29 cellular contexts compared by ENCODE assay signal in the genomic region with DNA sequence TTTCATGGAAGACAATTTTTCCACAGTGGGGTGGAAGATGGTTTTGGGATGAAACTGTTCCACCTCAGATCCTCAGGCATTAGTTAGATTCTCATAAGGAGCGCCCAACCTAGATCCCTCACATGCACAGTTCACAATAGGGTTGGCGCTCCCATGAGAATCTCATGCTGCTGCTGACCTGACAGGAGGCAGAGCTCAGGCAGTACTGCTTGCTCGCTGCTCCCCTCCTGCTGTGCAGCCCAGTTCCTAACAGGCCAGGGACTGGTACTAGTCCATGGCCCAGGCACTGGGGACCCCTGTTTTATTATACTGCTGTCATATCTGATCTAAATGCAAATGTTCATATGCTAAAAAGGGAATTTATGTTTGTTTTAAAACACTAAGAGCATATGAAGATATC. TPM values are rescaled to one million over a fixed set of nuclear protein-coding genes. Genes with fewer than 3 reads are reported as not detected.
"Had no signal": no experiment of that assay in that cellular context is flagged by ENCODE, and none has a peak within 500 bp of the region (broad histone marks: within the 10 kb centered on the region; RNA-seq: fewer than 3 reads in every experiment).

No MANE protein-coding gene starts in this region.

- H3K9me3 ChIP-seq: left ventricle myocardium inferior, mucosa of descending colon, pancreas, prostate gland, sigmoid colon, spleen, suprapubic skin, thoracic aorta, tibial artery, uterus had no signal

- H3K4me1 ChIP-seq: left ventricle myocardium inferior, pancreas, prostate gland, sigmoid colon, spleen, suprapubic skin, tibial artery, uterus had no signal

- H3K27me3 Mint-ChIP-seq: naive thymus-derived CD4-positive, alpha-beta T cell; natural killer cell treated with Interleukin-12 subunit alpha and Interleukin-12 subunit beta and Interleukin-15 and Interleukin-18, amount 100 ng/mL, for 72 hours; stimulated activated naive CD8-positive, alpha-beta T cell treated with anti-CD3 and anti-CD28 coated beads, Interleukin-15, Interleukin-2, amounts not matched to agents 100 ng/mL and 50 ng/mL, for 24 hours; type B pancreatic cell had no signal

- H3K79me2 ChIP-seq: hepatocyte had no signal

- H2AFZ ChIP-seq: hepatocyte had no signal

- ATAC-seq: mucosa of descending colon; naive thymus-derived CD4-positive, alpha-beta T cell; natural killer cell treated with Interleukin-12 subunit alpha and Interleukin-12 subunit beta and Interleukin-15 and Interleukin-18, amount 100 ng/mL, for 72 hours; pancreas; right cardiac atrium; stimulated activated effector memory CD8-positive, alpha-beta T cell treated with anti-CD3 and anti-CD28 coated beads, Interleukin-12 subunit alpha, Interleukin-12 subunit beta, amount 100 ng/mL, for 72 hours had no signal

- H3K4me2 ChIP-seq: hepatocyte had no signal

- H3K36me3 Mint-ChIP-seq: natural killer cell treated with Interleukin-12 subunit alpha and Interleukin-12 subunit beta and Interleukin-15 and Interleukin-18, amount 100 ng/mL, for 72 hours had no signal

- DNase-seq: islet precursor cell; left ventricle myocardium inferior; midbrain; mucosa of descending colon; naive thymus-derived CD4-positive, alpha-beta T cell; pancreas; posterior cingulate gyrus; retina; right cardiac atrium; sigmoid colon; small intestine; spleen; stimulated activated CD4-positive, alpha-beta T cell treated with anti-CD3 and anti-CD28 coated beads, Interleukin-4, amount 100 ng/mL, for 24 hours; stimulated activated naive CD4-positive, alpha-beta T cell; tibial artery; uterus had no signal

- H3K36me3 ChIP-seq: prostate gland, uterus had no signal

- H3K9me3 Mint-ChIP-seq: naive thymus-derived CD4-positive, alpha-beta T cell; natural killer cell treated with Interleukin-12 subunit alpha and Interleukin-12 subunit beta and Interleukin-15 and Interleukin-18, amount 100 ng/mL, for 72 hours; stimulated activated effector memory CD8-positive, alpha-beta T cell treated with anti-CD3 and anti-CD28 coated beads, Interleukin-12 subunit alpha, Interleukin-12 subunit beta, amount 100 ng/mL, for 72 hours; stimulated activated naive CD8-positive, alpha-beta T cell treated with anti-CD3 and anti-CD28 coated beads, Interleukin-15, Interleukin-2, amounts not matched to agents 100 ng/mL and 50 ng/mL, for 24 hours; type B pancreatic cell had no signal

- H3K4me3 Mint-ChIP-seq: naive thymus-derived CD4-positive, alpha-beta T cell; natural killer cell treated with Interleukin-12 subunit alpha and Interleukin-12 subunit beta and Interleukin-15 and Interleukin-18, amount 100 ng/mL, for 72 hours; stimulated activated effector memory CD8-positive, alpha-beta T cell treated with anti-CD3 and anti-CD28 coated beads, Interleukin-12 subunit alpha, Interleukin-12 subunit beta, amount 100 ng/mL, for 72 hours; stimulated activated naive CD8-positive, alpha-beta T cell treated with anti-CD3 and anti-CD28 coated beads, Interleukin-15, Interleukin-2, amounts not matched to agents 100 ng/mL and 50 ng/mL, for 24 hours; type B pancreatic cell had no signal

- H3K27me3 ChIP-seq: hepatocyte, pancreas, sigmoid colon, spleen, suprapubic skin, tibial artery, uterus had no signal

- H3K4me1 Mint-ChIP-seq: stimulated activated effector memory CD8-positive, alpha-beta T cell treated with anti-CD3 and anti-CD28 coated beads, Interleukin-12 subunit alpha, Interleukin-12 subunit beta, amount 100 ng/mL, for 72 hours had no signal

- H3K27ac ChIP-seq: hepatocyte, left ventricle myocardium inferior, pancreas, prostate gland, sigmoid colon, spleen, suprapubic skin, thoracic aorta, tibial artery, uterus had no signal

- H3K27ac Mint-ChIP-seq: natural killer cell treated with Interleukin-12 subunit alpha and Interleukin-12 subunit beta and Interleukin-15 and Interleukin-18, amount 100 ng/mL, for 72 hours; stimulated activated naive CD8-positive, alpha-beta T cell treated with anti-CD3 and anti-CD28 coated beads, Interleukin-15, Interleukin-2, amounts not matched to agents 100 ng/mL and 50 ng/mL, for 24 hours; type B pancreatic cell had no signal

- H3K4me3 ChIP-seq: hepatocyte, left ventricle myocardium inferior, lung, mucosa of descending colon, pancreas, prostate gland, sigmoid colon, spleen, suprapubic skin, thoracic aorta, tibial artery, uterus had no signal

RNA-seq across cellular contexts. Expression of gene GRK7, which starts 9.8 kb away (rescaled TPM):
- total RNA-seq: kidney epithelial cell, left ventricle myocardium inferior, mesenteric fat pad, mucosa of descending colon, pancreas, right cardiac atrium, sigmoid colon, thoracic aorta, ureter had no signal
- polyA plus RNA-seq: hepatocyte; naive thymus-derived CD4-positive, alpha-beta T cell; neural cell; right cardiac atrium; small intestine had no signal
